Comparison of ENCODE assay signal across 1 cellular context in genomic region chr6:167789358-167789757, GRCh38.
A peak's percentile ranks its signal among the peaks of the same experiment; 100 is the strongest.
TF ChIP-seq lines count a peak whose summit lies in the region.

No MANE protein-coding gene starts in this region.

TF ChIP-seq in HepG2, 621 proteins besides CTCF, POLR2A, EP300 and RAD21 (continued from another document and continues in another):
- TF ChIP-seq ZNF503 (CRISPR knock-in tag; IDR thresholded peaks at IDR 0.05) (no peak), ZSCAN30 (CRISPR knock-in tag; IDR thresholded peaks at IDR 0.05) (no peak), NRL (CRISPR knock-in tag; IDR thresholded peaks at IDR 0.05; ENCODE audit: borderline replicate concordance) (no peak), ZMYM3 (CRISPR knock-in tag; IDR thresholded peaks at IDR 0.05) (0 out of 2 replicates have a peak, but pooled peaks have one; percentile 24), CHD4 (IDR thresholded peaks at IDR 0.05; ENCODE audit: borderline replicate concordance, low read length) (no peak), ATM (IDR thresholded peaks at IDR 0.05; ENCODE audit: borderline replicate concordance) (no peak), TFDP1 (CRISPR knock-in tag; IDR thresholded peaks at IDR 0.05; ENCODE audit: borderline replicate concordance) (no peak), ZNF3 (CRISPR knock-in tag; IDR thresholded peaks at IDR 0.05) (no peak), ZNF678 (CRISPR knock-in tag; IDR thresholded peaks at IDR 0.05) (no peak), ZNF230 (CRISPR knock-in tag; IDR thresholded peaks at IDR 0.05) (no peak), ZSCAN22 (CRISPR knock-in tag; IDR thresholded peaks at IDR 0.05) (no peak), SRSF9 (IDR thresholded peaks at IDR 0.05; ENCODE audit: borderline replicate concordance, insufficient read depth, low read depth, low read length, poor library complexity, severe bottlenecking) (no peak), CENPT (CRISPR knock-in tag; IDR thresholded peaks at IDR 0.05; ENCODE audit: low read depth) (no peak), ZNF264 (CRISPR knock-in tag; IDR thresholded peaks at IDR 0.05) (peak; percentile 99), ZBTB7A (CRISPR knock-in tag; IDR thresholded peaks at IDR 0.05) (no peak), CBX2 (IDR thresholded peaks at IDR 0.05; ENCODE audit: low read depth, low read length) (no peak), CBX2 (CRISPR knock-in tag; IDR thresholded peaks at IDR 0.05; ENCODE audit: low read depth) (no peak), DPF2 (CRISPR knock-in tag; IDR thresholded peaks at IDR 0.05; ENCODE audit: borderline replicate concordance, low read depth) (no peak), NCOR1 (IDR thresholded peaks at IDR 0.05; ENCODE audit: borderline replicate concordance, low read length) (no peak), MIXL1 (CRISPR knock-in tag; IDR thresholded peaks at IDR 0.05) (no peak), SAP130 (CRISPR knock-in tag; IDR thresholded peaks at IDR 0.05; ENCODE audit: low read depth) (0 out of 2 replicates have a peak, but pooled peaks have one; percentile 17), PAF1 (CRISPR knock-in tag; IDR thresholded peaks at IDR 0.05) (no peak), MEF2D (CRISPR knock-in tag; IDR thresholded peaks at IDR 0.05) (no peak), ZNF354B (CRISPR knock-in tag; IDR thresholded peaks at IDR 0.05) (no peak), MAZ (IDR thresholded peaks at IDR 0.05; ENCODE audit: borderline replicate concordance, low read depth, low read length) (no peak), MAZ (CRISPR knock-in tag; IDR thresholded peaks at IDR 0.05; ENCODE audit: low read depth) (no peak), ZBTB3 (CRISPR knock-in tag; IDR thresholded peaks at IDR 0.05; ENCODE audit: borderline replicate concordance, low read depth) (no peak), ZNF543 (CRISPR knock-in tag; IDR thresholded peaks at IDR 0.05) (no peak), ZNF430 (CRISPR knock-in tag; IDR thresholded peaks at IDR 0.05) (no peak), STAT6 (CRISPR knock-in tag; IDR thresholded peaks at IDR 0.05; ENCODE audit: borderline replicate concordance) (no peak), REL (CRISPR knock-in tag; conservative IDR thresholded peaks at IDR 0.05) (no peak), DR1 (CRISPR knock-in tag; IDR thresholded peaks at IDR 0.05) (no peak), RXRA (CRISPR knock-in tag; IDR thresholded peaks at IDR 0.05) (peak; percentile 38; the same call in 1 of the 2 replicates), ZFP36L1 (CRISPR knock-in tag; IDR thresholded peaks at IDR 0.05) (no peak)
- TF ChIP-seq, protein P1, sequence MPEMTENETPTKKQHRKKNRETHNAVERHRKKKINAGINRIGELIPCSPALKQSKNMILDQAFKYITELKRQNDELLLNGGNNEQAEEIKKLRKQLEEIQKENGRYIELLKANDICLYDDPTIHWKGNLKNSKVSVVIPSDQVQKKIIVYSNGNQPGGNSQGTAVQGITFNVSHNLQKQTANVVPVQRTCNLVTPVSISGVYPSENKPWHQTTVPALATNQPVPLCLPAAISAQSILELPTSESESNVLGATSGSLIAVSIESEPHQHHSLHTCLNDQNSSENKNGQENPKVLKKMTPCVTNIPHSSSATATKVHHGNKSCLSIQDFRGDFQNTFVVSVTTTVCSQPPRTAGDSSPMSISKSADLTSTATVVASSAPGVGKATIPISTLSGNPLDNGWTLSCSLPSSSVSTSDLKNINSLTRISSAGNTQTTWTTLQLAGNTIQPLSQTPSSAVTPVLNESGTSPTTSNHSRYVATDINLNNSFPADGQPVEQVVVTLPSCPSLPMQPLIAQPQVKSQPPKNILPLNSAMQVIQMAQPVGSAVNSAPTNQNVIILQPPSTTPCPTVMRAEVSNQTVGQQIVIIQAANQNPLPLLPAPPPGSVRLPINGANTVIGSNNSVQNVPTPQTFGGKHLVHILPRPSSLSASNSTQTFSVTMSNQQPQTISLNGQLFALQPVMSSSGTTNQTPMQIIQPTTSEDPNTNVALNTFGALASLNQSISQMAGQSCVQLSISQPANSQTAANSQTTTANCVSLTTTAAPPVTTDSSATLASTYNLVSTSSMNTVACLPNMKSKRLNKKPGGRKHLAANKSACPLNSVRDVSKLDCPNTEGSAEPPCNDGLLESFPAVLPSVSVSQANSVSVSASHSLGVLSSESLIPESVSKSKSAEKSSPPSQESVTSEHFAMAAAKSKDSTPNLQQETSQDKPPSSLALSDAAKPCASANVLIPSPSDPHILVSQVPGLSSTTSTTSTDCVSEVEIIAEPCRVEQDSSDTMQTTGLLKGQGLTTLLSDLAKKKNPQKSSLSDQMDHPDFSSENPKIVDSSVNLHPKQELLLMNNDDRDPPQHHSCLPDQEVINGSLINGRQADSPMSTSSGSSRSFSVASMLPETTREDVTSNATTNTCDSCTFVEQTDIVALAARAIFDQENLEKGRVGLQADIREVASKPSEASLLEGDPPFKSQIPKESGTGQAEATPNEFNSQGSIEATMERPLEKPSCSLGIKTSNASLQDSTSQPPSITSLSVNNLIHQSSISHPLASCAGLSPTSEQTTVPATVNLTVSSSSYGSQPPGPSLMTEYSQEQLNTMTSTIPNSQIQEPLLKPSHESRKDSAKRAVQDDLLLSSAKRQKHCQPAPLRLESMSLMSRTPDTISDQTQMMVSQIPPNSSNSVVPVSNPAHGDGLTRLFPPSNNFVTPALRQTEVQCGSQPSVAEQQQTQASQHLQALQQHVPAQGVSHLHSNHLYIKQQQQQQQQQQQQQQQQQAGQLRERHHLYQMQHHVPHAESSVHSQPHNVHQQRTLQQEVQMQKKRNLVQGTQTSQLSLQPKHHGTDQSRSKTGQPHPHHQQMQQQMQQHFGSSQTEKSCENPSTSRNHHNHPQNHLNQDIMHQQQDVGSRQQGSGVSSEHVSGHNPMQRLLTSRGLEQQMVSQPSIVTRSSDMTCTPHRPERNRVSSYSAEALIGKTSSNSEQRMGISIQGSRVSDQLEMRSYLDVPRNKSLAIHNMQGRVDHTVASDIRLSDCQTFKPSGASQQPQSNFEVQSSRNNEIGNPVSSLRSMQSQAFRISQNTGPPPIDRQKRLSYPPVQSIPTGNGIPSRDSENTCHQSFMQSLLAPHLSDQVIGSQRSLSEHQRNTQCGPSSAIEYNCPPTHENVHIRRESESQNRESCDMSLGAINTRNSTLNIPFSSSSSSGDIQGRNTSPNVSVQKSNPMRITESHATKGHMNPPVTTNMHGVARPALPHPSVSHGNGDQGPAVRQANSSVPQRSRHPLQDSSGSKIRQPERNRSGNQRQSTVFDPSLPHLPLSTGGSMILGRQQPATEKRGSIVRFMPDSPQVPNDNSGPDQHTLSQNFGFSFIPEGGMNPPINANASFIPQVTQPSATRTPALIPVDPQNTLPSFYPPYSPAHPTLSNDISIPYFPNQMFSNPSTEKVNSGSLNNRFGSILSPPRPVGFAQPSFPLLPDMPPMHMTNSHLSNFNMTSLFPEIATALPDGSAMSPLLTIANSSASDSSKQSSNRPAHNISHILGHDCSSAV (CRISPR knock-in tag; IDR thresholded peaks at IDR 0.05; ENCODE audit: borderline replicate concordance), result no peak
- TF ChIP-seq, protein P2, sequence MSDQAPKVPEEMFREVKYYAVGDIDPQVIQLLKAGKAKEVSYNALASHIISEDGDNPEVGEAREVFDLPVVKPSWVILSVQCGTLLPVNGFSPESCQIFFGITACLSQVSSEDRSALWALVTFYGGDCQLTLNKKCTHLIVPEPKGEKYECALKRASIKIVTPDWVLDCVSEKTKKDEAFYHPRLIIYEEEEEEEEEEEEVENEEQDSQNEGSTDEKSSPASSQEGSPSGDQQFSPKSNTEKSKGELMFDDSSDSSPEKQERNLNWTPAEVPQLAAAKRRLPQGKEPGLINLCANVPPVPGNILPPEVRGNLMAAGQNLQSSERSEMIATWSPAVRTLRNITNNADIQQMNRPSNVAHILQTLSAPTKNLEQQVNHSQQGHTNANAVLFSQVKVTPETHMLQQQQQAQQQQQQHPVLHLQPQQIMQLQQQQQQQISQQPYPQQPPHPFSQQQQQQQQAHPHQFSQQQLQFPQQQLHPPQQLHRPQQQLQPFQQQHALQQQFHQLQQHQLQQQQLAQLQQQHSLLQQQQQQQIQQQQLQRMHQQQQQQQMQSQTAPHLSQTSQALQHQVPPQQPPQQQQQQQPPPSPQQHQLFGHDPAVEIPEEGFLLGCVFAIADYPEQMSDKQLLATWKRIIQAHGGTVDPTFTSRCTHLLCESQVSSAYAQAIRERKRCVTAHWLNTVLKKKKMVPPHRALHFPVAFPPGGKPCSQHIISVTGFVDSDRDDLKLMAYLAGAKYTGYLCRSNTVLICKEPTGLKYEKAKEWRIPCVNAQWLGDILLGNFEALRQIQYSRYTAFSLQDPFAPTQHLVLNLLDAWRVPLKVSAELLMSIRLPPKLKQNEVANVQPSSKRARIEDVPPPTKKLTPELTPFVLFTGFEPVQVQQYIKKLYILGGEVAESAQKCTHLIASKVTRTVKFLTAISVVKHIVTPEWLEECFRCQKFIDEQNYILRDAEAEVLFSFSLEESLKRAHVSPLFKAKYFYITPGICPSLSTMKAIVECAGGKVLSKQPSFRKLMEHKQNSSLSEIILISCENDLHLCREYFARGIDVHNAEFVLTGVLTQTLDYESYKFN (CRISPR knock-in tag; conservative IDR thresholded peaks at IDR 0.05), result no peak
- TF ChIP-seq, protein P3, sequence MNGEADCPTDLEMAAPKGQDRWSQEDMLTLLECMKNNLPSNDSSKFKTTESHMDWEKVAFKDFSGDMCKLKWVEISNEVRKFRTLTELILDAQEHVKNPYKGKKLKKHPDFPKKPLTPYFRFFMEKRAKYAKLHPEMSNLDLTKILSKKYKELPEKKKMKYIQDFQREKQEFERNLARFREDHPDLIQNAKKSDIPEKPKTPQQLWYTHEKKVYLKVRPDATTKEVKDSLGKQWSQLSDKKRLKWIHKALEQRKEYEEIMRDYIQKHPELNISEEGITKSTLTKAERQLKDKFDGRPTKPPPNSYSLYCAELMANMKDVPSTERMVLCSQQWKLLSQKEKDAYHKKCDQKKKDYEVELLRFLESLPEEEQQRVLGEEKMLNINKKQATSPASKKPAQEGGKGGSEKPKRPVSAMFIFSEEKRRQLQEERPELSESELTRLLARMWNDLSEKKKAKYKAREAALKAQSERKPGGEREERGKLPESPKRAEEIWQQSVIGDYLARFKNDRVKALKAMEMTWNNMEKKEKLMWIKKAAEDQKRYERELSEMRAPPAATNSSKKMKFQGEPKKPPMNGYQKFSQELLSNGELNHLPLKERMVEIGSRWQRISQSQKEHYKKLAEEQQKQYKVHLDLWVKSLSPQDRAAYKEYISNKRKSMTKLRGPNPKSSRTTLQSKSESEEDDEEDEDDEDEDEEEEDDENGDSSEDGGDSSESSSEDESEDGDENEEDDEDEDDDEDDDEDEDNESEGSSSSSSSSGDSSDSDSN (CRISPR knock-in tag; IDR thresholded peaks at IDR 0.05), result no peak
